In the genomic region with DNA sequence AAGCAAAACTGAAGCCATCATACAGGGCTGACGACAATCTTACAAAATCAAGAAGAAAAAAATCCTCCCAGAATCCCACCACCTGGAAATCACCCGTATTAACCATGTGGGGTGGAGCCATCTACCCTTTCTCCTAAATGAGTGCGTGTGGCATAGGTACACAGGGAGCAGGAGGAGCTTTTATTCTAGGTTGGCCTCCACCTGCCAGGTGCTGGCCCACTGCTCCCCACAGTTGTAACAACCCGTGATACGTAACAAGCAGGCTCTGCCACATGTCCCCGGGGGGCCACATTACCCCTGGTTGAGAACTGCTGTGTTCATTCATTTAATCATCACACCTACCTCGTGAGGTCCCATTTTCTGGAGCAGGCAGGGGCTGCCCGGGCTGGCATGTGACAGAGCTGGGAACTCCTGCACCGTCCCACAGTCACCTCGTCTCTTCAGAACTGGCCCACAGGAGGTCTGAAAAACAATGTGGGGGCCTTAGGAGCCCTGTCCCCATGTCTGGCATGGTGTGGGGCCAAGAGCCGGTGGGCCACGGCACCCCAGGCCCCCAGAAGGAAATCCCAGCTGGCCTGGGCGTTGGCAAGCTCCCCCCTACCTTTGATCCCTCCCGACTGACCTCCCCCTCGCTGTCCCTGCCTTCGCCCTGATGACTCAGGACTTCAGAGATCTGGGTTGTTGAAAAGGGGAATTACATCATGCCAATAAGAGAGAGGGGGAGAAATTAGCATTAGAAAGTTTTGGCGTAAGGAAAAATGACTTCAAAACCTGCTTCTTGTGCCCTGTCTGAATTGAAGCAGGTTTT, we compare ENCODE assay signal across 1 cellular context.
TF ChIP-seq lines count a peak whose summit lies in the region.

No MANE protein-coding gene starts in this region.

TF ChIP-seq in GM12878, 131 proteins besides CTCF, POLR2A, EP300 and RAD21 (continued from another document):
- peak; percentile 51; the same call in 1 of the 2 replicates for TF ChIP-seq ZNF687 (IDR thresholded peaks at IDR 0.05)
- peak; percentile 77 for TF ChIP-seq ZNF24 (IDR thresholded peaks at IDR 0.05)
- TF ChIP-seq, protein P1, sequence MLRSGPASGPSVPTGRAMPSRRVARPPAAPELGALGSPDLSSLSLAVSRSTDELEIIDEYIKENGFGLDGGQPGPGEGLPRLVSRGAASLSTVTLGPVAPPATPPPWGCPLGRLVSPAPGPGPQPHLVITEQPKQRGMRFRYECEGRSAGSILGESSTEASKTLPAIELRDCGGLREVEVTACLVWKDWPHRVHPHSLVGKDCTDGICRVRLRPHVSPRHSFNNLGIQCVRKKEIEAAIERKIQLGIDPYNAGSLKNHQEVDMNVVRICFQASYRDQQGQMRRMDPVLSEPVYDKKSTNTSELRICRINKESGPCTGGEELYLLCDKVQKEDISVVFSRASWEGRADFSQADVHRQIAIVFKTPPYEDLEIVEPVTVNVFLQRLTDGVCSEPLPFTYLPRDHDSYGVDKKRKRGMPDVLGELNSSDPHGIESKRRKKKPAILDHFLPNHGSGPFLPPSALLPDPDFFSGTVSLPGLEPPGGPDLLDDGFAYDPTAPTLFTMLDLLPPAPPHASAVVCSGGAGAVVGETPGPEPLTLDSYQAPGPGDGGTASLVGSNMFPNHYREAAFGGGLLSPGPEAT (IDR thresholded peaks at IDR 0.05; ENCODE audit: low read depth): 0 out of 2 replicates have a peak, but pooled peaks have one; percentile 30
- TF ChIP-seq IKZF2 (IDR thresholded peaks at IDR 0.05): peak; percentile 32 to 35; a peak in 2 of 4 replicates
- TF ChIP-seq TAF1 (IDR thresholded peaks at IDR 0.05; ENCODE audit: borderline replicate concordance, low read depth, low read length): no peak
- TF ChIP-seq IKZF1 (conservative IDR thresholded peaks at IDR 0.05): 0 out of 2 replicates have a peak, but pooled peaks have one; percentile 17
- no peak for TF ChIP-seq ZZZ3 (IDR thresholded peaks at IDR 0.05; ENCODE audit: control insufficient read depth, insufficient read length, low read depth)
- TF ChIP-seq, protein P2, sequence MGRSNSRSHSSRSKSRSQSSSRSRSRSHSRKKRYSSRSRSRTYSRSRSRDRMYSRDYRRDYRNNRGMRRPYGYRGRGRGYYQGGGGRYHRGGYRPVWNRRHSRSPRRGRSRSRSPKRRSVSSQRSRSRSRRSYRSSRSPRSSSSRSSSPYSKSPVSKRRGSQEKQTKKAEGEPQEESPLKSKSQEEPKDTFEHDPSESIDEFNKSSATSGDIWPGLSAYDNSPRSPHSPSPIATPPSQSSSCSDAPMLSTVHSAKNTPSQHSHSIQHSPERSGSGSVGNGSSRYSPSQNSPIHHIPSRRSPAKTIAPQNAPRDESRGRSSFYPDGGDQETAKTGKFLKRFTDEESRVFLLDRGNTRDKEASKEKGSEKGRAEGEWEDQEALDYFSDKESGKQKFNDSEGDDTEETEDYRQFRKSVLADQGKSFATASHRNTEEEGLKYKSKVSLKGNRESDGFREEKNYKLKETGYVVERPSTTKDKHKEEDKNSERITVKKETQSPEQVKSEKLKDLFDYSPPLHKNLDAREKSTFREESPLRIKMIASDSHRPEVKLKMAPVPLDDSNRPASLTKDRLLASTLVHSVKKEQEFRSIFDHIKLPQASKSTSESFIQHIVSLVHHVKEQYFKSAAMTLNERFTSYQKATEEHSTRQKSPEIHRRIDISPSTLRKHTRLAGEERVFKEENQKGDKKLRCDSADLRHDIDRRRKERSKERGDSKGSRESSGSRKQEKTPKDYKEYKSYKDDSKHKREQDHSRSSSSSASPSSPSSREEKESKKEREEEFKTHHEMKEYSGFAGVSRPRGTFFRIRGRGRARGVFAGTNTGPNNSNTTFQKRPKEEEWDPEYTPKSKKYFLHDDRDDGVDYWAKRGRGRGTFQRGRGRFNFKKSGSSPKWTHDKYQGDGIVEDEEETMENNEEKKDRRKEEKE (IDR thresholded peaks at IDR 0.05): no peak
- peak; percentile 28 to 44; a peak in 1 of 4 replicates for TF ChIP-seq BHLHE40 (IDR thresholded peaks at IDR 0.05; ENCODE audit: borderline replicate concordance in 1 of 2, low read depth in 2 of 2, low read length in 1 of 2)
- TF ChIP-seq HDAC6 (IDR thresholded peaks at IDR 0.05; ENCODE audit: unreplicated experiment): no peak
